In genomic region chr7:100098913-100099312, GRCh38 we compare ENCODE assay signal across 9 cellular contexts. TPM values are rescaled to one million over a fixed set of nuclear protein-coding genes. Genes with fewer than 3 reads are reported as not detected.
DNase-seq lines count a peak whose midpoint lies in the region; ATAC-seq and TF ChIP-seq lines count a peak whose summit lies in the region.
"Had no signal": no experiment of that assay in that cellular context is flagged by ENCODE, and none has a peak within 500 bp of the region (broad histone marks: within the 10 kb centered on the region; RNA-seq: fewer than 3 reads in every experiment).

No MANE protein-coding gene starts in this region.

- H3K27me3 Mint-ChIP-seq in activated T-cell treated with anti-CD3 and anti-CD28 coated beads, Interleukin-2, amount 50 U/mL, for 4 hours (ENCODE audit: low read depth): no peaks in the 10 kb centered on the region
- no peaks in the 10 kb centered on the region for H3K27me3 Mint-ChIP-seq in stimulated activated memory B cell treated with anti-CD40 and anti-IgM and Interleukin-4, amounts not matched to agents 10 μg/mL and 1 μg/mL and 100 μg/mL, for 72 hours

- intact Hi-C loops in stomach (cut with DNase I; ENCODE audit: low total_unique reads) (no loop called here), cardiac septum (cut with DNase I) (no loop called here)

- no peak for DNase-seq in activated T-cell treated with anti-CD3 and anti-CD28 coated beads, Interleukin-2, amount 50 U/mL, for 4 hours
- no peak for DNase-seq in activated T-cell treated with anti-CD3 and anti-CD28 coated beads, Interleukin-2, amount 50 U/mL, for 1 hour
- DNase-seq in stomach (no peak), cardiac septum (ENCODE audit: low spot score) (no peak)
- DNase-seq in effector CD8-positive, alpha-beta T cell (lab: John Stamatoyannopoulos, UW): no peak
- DNase-seq: NCI-H1436 treated with DMSO at 0.1 percent for 48 hours had no signal

- H3K4me3 ChIP-seq in iPS-18a (ENCODE audit: low read length): peak overlapping the region; percentile 97
- peak overlapping the region in 2 of 4 donors; percentile 91 to 96 for H3K4me3 ChIP-seq in stomach

- TF ChIP-seq CTCF in VCaP (conservative IDR thresholded peaks at IDR 0.05) (no peak), stomach (IDR thresholded peaks at IDR 0.05) (no peak)

- H3K4me1 ChIP-seq in iPS-18a (ENCODE audit: control insufficient read depth, low read depth, low read length) (peaks cover 5% of the 10 kb centered on the region), stomach (peaks cover 19 to 47% (median 42%) of the 10 kb centered on the region in 4 donors)

- H3K4me3 Mint-ChIP-seq in activated T-cell treated with anti-CD3 and anti-CD28 coated beads, Interleukin-2, amount 50 U/mL, for 4 hours: peak overlapping the region; percentile 67
- H3K4me3 Mint-ChIP-seq in stimulated activated memory B cell treated with anti-CD40 and anti-IgM and Interleukin-4, amounts not matched to agents 10 μg/mL and 1 μg/mL and 100 μg/mL, for 72 hours: peak overlapping the region; percentile 34

- TF ChIP-seq POLR2A in stomach (IDR thresholded peaks at IDR 0.05): no peak

- WGBS in stomach, 5 donors: 79 to 86% (median 80%) methylated on average over 10 of the region's 10 CpGs

- H3K27ac Mint-ChIP-seq in stimulated activated memory B cell treated with anti-CD40 and anti-IgM and Interleukin-4, amounts not matched to agents 10 μg/mL and 1 μg/mL and 100 μg/mL, for 72 hours: peak overlapping the region; percentile 84

- H3K36me3 ChIP-seq in iPS-18a (ENCODE audit: control insufficient read depth, low read depth, low read length): peaks cover 63% of the 10 kb centered on the region
- H3K36me3 ChIP-seq in stomach: peaks cover 58 to 68% (median 66%) of the 10 kb centered on the region in 4 donors

- peaks cover 47% of the 10 kb centered on the region for H3K36me3 Mint-ChIP-seq in activated T-cell treated with anti-CD3 and anti-CD28 coated beads, Interleukin-2, amount 50 U/mL, for 4 hours (ENCODE audit: insufficient read depth)
- H3K36me3 Mint-ChIP-seq in stimulated activated memory B cell treated with anti-CD40 and anti-IgM and Interleukin-4, amounts not matched to agents 10 μg/mL and 1 μg/mL and 100 μg/mL, for 72 hours: peaks cover 63% of the 10 kb centered on the region

- H3K27me3 ChIP-seq in iPS-18a (ENCODE audit: control insufficient read depth, insufficient read depth, low read length) (no peaks in the 10 kb centered on the region), stomach (no peaks in the 10 kb centered on the region)

- H3K9me3 ChIP-seq in iPS-18a (ENCODE audit: control insufficient read depth, low read depth, low read length) (no peaks in the 10 kb centered on the region), stomach (no peaks in the 10 kb centered on the region)

- no peak overlapping the region for H3K9ac ChIP-seq in iPS-18a (ENCODE audit: low read length)

- H3K27ac ChIP-seq in VCaP (peak overlapping the region; percentile 92), iPS-18a (ENCODE audit: low read length) (no peak overlapping the region), stomach (peak overlapping the region in 2 of 5 donors; percentile 5 to 97)

- no peak for TF ChIP-seq EP300 in stomach (IDR thresholded peaks at IDR 0.05)

- no peaks in the 10 kb centered on the region for H3K9me3 Mint-ChIP-seq in activated T-cell treated with anti-CD3 and anti-CD28 coated beads, Interleukin-2, amount 50 U/mL, for 4 hours
- H3K9me3 Mint-ChIP-seq in stimulated activated memory B cell treated with anti-CD40 and anti-IgM and Interleukin-4, amounts not matched to agents 10 μg/mL and 1 μg/mL and 100 μg/mL, for 72 hours: no peaks in the 10 kb centered on the region

- H3K4me1 Mint-ChIP-seq in activated T-cell treated with anti-CD3 and anti-CD28 coated beads, Interleukin-2, amount 50 U/mL, for 4 hours (ENCODE audit: low read depth): peaks cover 34% of the 10 kb centered on the region
- peaks cover 53% of the 10 kb centered on the region for H3K4me1 Mint-ChIP-seq in stimulated activated memory B cell treated with anti-CD40 and anti-IgM and Interleukin-4, amounts not matched to agents 10 μg/mL and 1 μg/mL and 100 μg/mL, for 72 hours

- no peak for ATAC-seq in activated T-cell treated with anti-CD3 and anti-CD28 coated beads, Interleukin-2, amount 50 U/mL, for 4 hours
- no peak for ATAC-seq in stimulated activated memory B cell treated with anti-CD40 and anti-IgM and Interleukin-4, amounts not matched to agents 10 μg/mL and 1 μg/mL and 100 μg/mL, for 72 hours

RNA-seq across cellular contexts. Expression of gene MCM7, which starts 2.3 kb away (rescaled TPM):
- 100 to 1,000 TPM; 471 to 592 (median 521) TPM for total RNA-seq in activated T-cell treated with anti-CD3 and anti-CD28 coated beads, Interleukin-2, amount 50 U/mL, for 4 hours
- total RNA-seq in stomach: 100 to 1,000 TPM in 1 of 5 donors, 10 to 100 TPM in 4; 41.3 to 104 (median 88.9) TPM
- 10 to 100 TPM; 39.6 to 54.5 (median 46.4) TPM for polyA plus RNA-seq in stomach
- 20.5 TPM for total RNA-seq in cardiac septum

RNA-seq across cellular contexts. Expression of gene AP4M1, which starts 2.5 kb away (rescaled TPM):
- total RNA-seq in activated T-cell treated with anti-CD3 and anti-CD28 coated beads, Interleukin-2, amount 50 U/mL, for 4 hours: 10 to 100 TPM; 13.4 to 16.0 (median 16.0) TPM
- 100 to 1,000 TPM in 1 of 5 donors, 10 to 100 TPM in 3, 1 to 10 TPM in 1; 8.4 to 103 (median 19.6) TPM for total RNA-seq in stomach
- 10 to 100 TPM; 14.7 to 24.3 (median 21.3) TPM for polyA plus RNA-seq in stomach
- 13.7 TPM for total RNA-seq in cardiac septum

RNA-seq across cellular contexts. Expression of gene COPS6, which starts 10.1 kb away (rescaled TPM):
- total RNA-seq in activated T-cell treated with anti-CD3 and anti-CD28 coated beads, Interleukin-2, amount 50 U/mL, for 4 hours: 100 to 1,000 TPM; 105 to 120 (median 112) TPM
- total RNA-seq in stomach (100 to 1,000 TPM in 1 of 5 donors, 10 to 100 TPM in 4; 34.2 to 197 (median 87.5) TPM), cardiac septum (86.4 TPM)
- polyA plus RNA-seq in stomach: 100 to 1,000 TPM in 2 of 3 donors, 10 to 100 TPM in 1; 90.0 to 125 (median 117) TPM

RNA-seq across cellular contexts. Expression of gene ZNF3, which starts 17.4 kb away (rescaled TPM):
- 10 to 100 TPM; 18.8 to 21.8 (median 21.6) TPM for total RNA-seq in activated T-cell treated with anti-CD3 and anti-CD28 coated beads, Interleukin-2, amount 50 U/mL, for 4 hours
- 10 to 100 TPM; 15.2 to 42.0 (median 37.8) TPM for total RNA-seq in stomach
- 10 to 100 TPM; 12.4 to 19.6 (median 13.5) TPM for polyA plus RNA-seq in stomach
- 14.5 TPM for total RNA-seq in cardiac septum

RNA-seq across cellular contexts. Expression of gene TAF6, which starts 20.2 kb away (rescaled TPM):
- total RNA-seq in activated T-cell treated with anti-CD3 and anti-CD28 coated beads, Interleukin-2, amount 50 U/mL, for 4 hours: 10 to 100 TPM; 67.3 to 74.2 (median 72.9) TPM
- total RNA-seq in stomach: 100 to 1,000 TPM in 1 of 5 donors, 10 to 100 TPM in 4; 15.4 to 106 (median 33.8) TPM
- polyA plus RNA-seq in stomach: 10 to 100 TPM; 22.0 to 29.8 (median 24.8) TPM
- 26.6 TPM for total RNA-seq in cardiac septum

Comparison
In these comparisons a context has a peak if more than half of its experiments do, and no peak if none do; other contexts are left out.
1. RNA of gene MCM7, which starts 2.3 kb away (total RNA-seq): 471 to 592 TPM in activated T-cell treated with anti-CD3 and anti-CD28 coated beads, Interleukin-2, amount 50 U/mL, for 4 hours; 41.3 to 104 TPM in stomach and 20.5 TPM in cardiac septum (single experiment); every median in the first group is over 4 times any median in the second.